Comparison of ENCODE assay signal across 8 cellular contexts in genomic region chr1:6234502-6235295, GRCh38. TPM values are rescaled to one million over a fixed set of nuclear protein-coding genes. Genes with fewer than 3 reads are reported as not detected.
A peak's percentile ranks its signal among the peaks of the same experiment; 100 is the strongest.
DNase-seq lines count a peak whose midpoint lies in the region; ATAC-seq and TF ChIP-seq lines count a peak whose summit lies in the region.

No MANE protein-coding gene starts in this region.

- peak overlapping the region; percentile 91 for H3K4me2 ChIP-seq in PC-9

- H3K9me2 ChIP-seq in PC-9 (ENCODE audit: insufficient read depth): no peaks in the 10 kb centered on the region

- H3K4me1 Mint-ChIP-seq in endodermal cell: peaks cover 4% of the 10 kb centered on the region

- peaks cover 32% of the 10 kb centered on the region for H3K36me3 Mint-ChIP-seq in endodermal cell (ENCODE audit: low read depth)

- peak overlapping the region; percentile 87 for H3K4me3 Mint-ChIP-seq in endodermal cell

- H3K27me3 ChIP-seq in PC-9 (ENCODE audit: insufficient read depth, low read depth) (no peaks in the 10 kb centered on the region), endodermal cell (ENCODE audit: control insufficient read depth, insufficient read depth, low read length, poor library complexity, severe bottlenecking) (no peaks in the 10 kb centered on the region), neutrophil (peaks cover 33% of the 10 kb centered on the region)

- H3K27ac Mint-ChIP-seq in endodermal cell: peak overlapping the region; percentile 94

- H3K27ac ChIP-seq in PC-9 (peak overlapping the region; percentile 29; the same call in 1 of the 2 replicates), endodermal cell (ENCODE audit: low read depth, low read length) (no peak overlapping the region), neutrophil (no peak overlapping the region)

- no peaks in the 10 kb centered on the region for H4K20me1 ChIP-seq in PC-9 (ENCODE audit: insufficient read depth)

- H3K36me3 ChIP-seq in PC-9 (ENCODE audit: low read depth) (no peaks in the 10 kb centered on the region), endodermal cell (ENCODE audit: control insufficient read depth, insufficient read depth, low read length) (peaks cover 44% of the 10 kb centered on the region), neutrophil (peaks cover 20% of the 10 kb centered on the region)

- peak overlapping the region; percentile 88 for H3K9ac ChIP-seq in endodermal cell (ENCODE audit: extremely low read depth, low read length, poor library complexity, severe bottlenecking)

- POLR2A ChIA-PET in PC-9 (lab: Charles Lee; ENCODE audit: unreplicated experiment): interaction anchor here (0.5 kb wide), 1 partner anchor 119 kb away, joined by 3 read pairs; no protein-coding TSS in a partner anchor

- no peak overlapping the region for H2AFZ ChIP-seq in PC-9

- peaks cover 11% of the 10 kb centered on the region for H3K27me3 Mint-ChIP-seq in endodermal cell (ENCODE audit: insufficient read depth)

- CTCF ChIA-PET in PC-9 (lab: Charles Lee): interaction anchor here (0.7 to 1.3 kb wide), 3 partner anchors 10 to 30 kb away, joined by 4 to 5 read pairs (median 5); no protein-coding TSS in a partner anchor

- H3K79me2 ChIP-seq in PC-9 (ENCODE audit: low read depth): peaks cover 25% of the 10 kb centered on the region

- intact Hi-C loops in PC-9 (cut with micrococcal nuclease; ENCODE audit: unreplicated experiment): loop anchor here (1.0 to 10.0 kb wide), 5 partner anchors 8 to 242 kb away; partner anchors contain the start of genes CHD5 and NPHP4

- peaks cover 15% of the 10 kb centered on the region; the same call in 1 of the 2 replicates for H3F3A ChIP-seq in PC-9 (ENCODE audit: insufficient read depth, low read depth)

- DNase-seq in GM12865 (ENCODE audit: low read depth) (peak; percentile 30), PC-9 (peak; percentile 35), endodermal cell (no peak), NCI-H748 (lab: John Stamatoyannopoulos, UW; ENCODE audit: unreplicated experiment) (no peak), cerebellar nuclear complex (lab: John Stamatoyannopoulos, UW) (no peak)

- H3K4me1 ChIP-seq in PC-9 (replicated peaks; ENCODE audit: insufficient read depth): peaks cover 8% of the 10 kb centered on the region
- no peaks in the 10 kb centered on the region for H3K4me1 ChIP-seq in endodermal cell (ENCODE audit: control insufficient read depth, insufficient read depth, low read length)
- peaks cover 8 to 13% of the 10 kb centered on the region in 2 experiments for H3K4me1 ChIP-seq in neutrophil (ENCODE audit: control insufficient read depth in 1 of 2, insufficient read depth in 1 of 2, low read depth in 1 of 2, low read length in 1 of 2)

- no peaks in the 10 kb centered on the region for H3K9me3 Mint-ChIP-seq in endodermal cell

- ATAC-seq in GM21367 (IDR thresholded peaks at IDR 0.05; ENCODE audit: unreplicated experiment) (no peak), GM19463 (IDR thresholded peaks at IDR 0.05; ENCODE audit: unreplicated experiment) (no peak)

- no TSS peak for BruUV-seq in PC-9 (replicated peaks; lab: Mats Ljungman, UMichigan)

- no peak for TF ChIP-seq CTCF in GM12865 (IDR thresholded peaks at IDR 0.05; ENCODE audit: insufficient read depth, low read depth, low read length, missing control alignments)
- TF ChIP-seq CTCF in PC-9 (conservative IDR thresholded peaks at IDR 0.05): no peak
- no peak for TF ChIP-seq CTCF in endodermal cell (conservative IDR thresholded peaks at IDR 0.05)
- no peak for TF ChIP-seq CTCF in neutrophil (IDR thresholded peaks at IDR 0.05)

- 51 to 56% methylated on average over 19 to 20 of the region's 20 CpGs for WGBS in endodermal cell (ENCODE audit: insufficient coverage in 1 of 2, insufficient read length in 1 of 2), 2 experiments

- H3K9me3 ChIP-seq in PC-9 (ENCODE audit: insufficient read depth, low read depth) (no peaks in the 10 kb centered on the region), endodermal cell (ENCODE audit: control insufficient read depth, low read length) (no peaks in the 10 kb centered on the region), neutrophil (no peaks in the 10 kb centered on the region)

- peak overlapping the region; percentile 95 for H3K4me3 ChIP-seq in GM12865 (ENCODE audit: low read depth, low read length)
- peak overlapping the region; percentile 59 for H3K4me3 ChIP-seq in PC-9
- peak overlapping the region; percentile 97 for H3K4me3 ChIP-seq in endodermal cell (ENCODE audit: low read length)
- H3K4me3 ChIP-seq in neutrophil (ENCODE audit: low read depth in 1 of 2, low read length in 1 of 2): peak overlapping the region; percentile 58 to 67

RNA-seq across cellular contexts. Expression of gene ICMT, which starts 1.1 kb away (rescaled TPM):
- 43.9 and 44.3 TPM in 2 replicates for total RNA-seq in PC-9 (2021)
- total RNA-seq in endodermal cell: 10 to 100 TPM; 75.9 to 80.3 TPM
- 54.4 TPM for polyA plus RNA-seq in endodermal cell (2013, experiment 1 of 2)
- polyA plus RNA-seq in endodermal cell (2013, experiment 2 of 2): 52.1 TPM

RNA-seq across cellular contexts. Expression of gene HES3, which starts 9.3 kb away (rescaled TPM):
- total RNA-seq in PC-9 (2021): not detected in 2 replicates
- total RNA-seq in endodermal cell: 1 to 10 TPM in 1 of 2 donors, not detected in 1; 2.7 TPM
- polyA plus RNA-seq in endodermal cell (2013, experiment 1 of 2): 6.6 TPM
- polyA plus RNA-seq in endodermal cell (2013, experiment 2 of 2): 2.8 TPM

RNA-seq across cellular contexts. Expression of gene GPR153, which starts 26.2 kb away (rescaled TPM):
- total RNA-seq in PC-9 (2021) (7.9 and 8.0 TPM in 2 replicates), endodermal cell (1 to 10 TPM; 2.4 to 2.8 TPM)
- 25.3 TPM for polyA plus RNA-seq in endodermal cell (2013, experiment 1 of 2)
- polyA plus RNA-seq in endodermal cell (2013, experiment 2 of 2): 23.1 TPM

RNA-seq across cellular contexts. Expression of gene RNF207, which starts 28.8 kb away (rescaled TPM):
- total RNA-seq in PC-9 (2021) (49.3 and 53.1 TPM in 2 replicates), endodermal cell (1 to 10 TPM; 4.8 to 7.7 TPM)
- 1.7 TPM for polyA plus RNA-seq in endodermal cell (2013, experiment 1 of 2)
- 1.2 TPM for polyA plus RNA-seq in endodermal cell (2013, experiment 2 of 2)

RNA-seq across cellular contexts. Expression of gene RPL22, which starts 35.3 kb away (rescaled TPM):
- total RNA-seq in PC-9 (2021) (408 and 447 TPM in 2 replicates), endodermal cell (100 to 1,000 TPM; 409 to 481 TPM)
- 367 TPM for polyA plus RNA-seq in endodermal cell (2013, experiment 1 of 2)
- 324 TPM for polyA plus RNA-seq in endodermal cell (2013, experiment 2 of 2)

Comparison
In these comparisons a context has a peak if more than half of its experiments do, and no peak if none do; other contexts are left out.
1. DNase-seq: peak in GM12865 (single experiment) and PC-9 (2 of 2); none in endodermal cell (single experiment), NCI-H748 (single experiment) and cerebellar nuclear complex (0 of 2).
2. Peak in every context shown above with its lines, with median percentiles within 50 percentile points of each other: H3K4me3 ChIP-seq.